Comparison of ENCODE assay signal across 8 cellular contexts in the genomic region with DNA sequence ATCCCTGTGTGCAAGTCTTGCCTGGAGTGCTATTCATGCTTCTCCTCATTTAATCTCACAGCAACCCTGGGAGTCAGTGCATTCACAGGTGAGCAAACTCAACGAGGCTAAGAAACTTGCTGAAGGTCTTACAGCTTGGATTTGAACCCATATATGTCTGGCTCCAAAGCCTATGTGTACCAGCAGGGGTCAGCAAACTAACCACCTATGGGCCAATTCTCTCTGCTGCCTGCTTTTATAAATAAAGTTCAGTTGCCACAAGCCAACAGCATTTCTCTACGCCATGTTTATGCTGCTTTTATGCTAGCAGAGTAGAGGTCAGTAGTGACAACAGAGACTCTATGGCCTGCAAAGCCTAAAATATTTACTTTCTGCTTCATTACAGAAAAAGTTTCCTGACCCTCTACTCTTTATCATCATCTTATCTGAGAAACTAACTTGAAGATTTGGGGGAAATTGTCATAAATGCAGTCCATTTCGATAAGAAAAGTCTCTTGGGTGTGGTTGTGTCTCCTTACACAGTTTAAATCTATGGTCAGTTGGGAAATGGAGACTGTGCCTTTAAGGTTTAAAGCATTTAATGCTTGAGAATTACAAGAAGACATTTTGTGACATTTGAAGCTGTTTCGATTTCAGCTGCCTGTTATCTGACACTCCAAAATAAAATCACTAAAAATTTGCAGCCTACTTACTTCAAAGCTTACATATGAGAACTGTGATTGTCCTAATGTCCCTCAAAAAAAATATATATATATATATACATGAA.
DNase-seq lines count a peak whose midpoint lies in the region; ATAC-seq and TF ChIP-seq lines count a peak whose summit lies in the region.

No MANE protein-coding gene starts in this region.

- H2AK5ac ChIP-seq in IMR-90 (ENCODE audit: low read depth, low read length): no peak overlapping the region

- TF ChIP-seq RAD21 in IMR-90 (IDR thresholded peaks at IDR 0.05; ENCODE audit: low read length): peak; percentile 53

- POLR2A ChIA-PET in IMR-90 (lab: Charles Lee; ENCODE audit: unreplicated experiment): interaction anchor here (0.5 kb wide), 1 partner anchor 378 kb away, joined by 3 read pairs; no protein-coding TSS in a partner anchor

- CTCF ChIA-PET in IMR-90 (lab: Yijun Ruan, JAX): interaction anchor here (0.6 to 1.2 kb wide), 8 partner anchors 11 to 591 kb away, joined by 3 to 5 read pairs (median 3); no protein-coding TSS in a partner anchor

- H3K14ac ChIP-seq in IMR-90 (replicated peaks; ENCODE audit: low read depth, low read length): no peak overlapping the region

- H3K79me1 ChIP-seq in IMR-90 (ENCODE audit: low read depth in 1 of 2, low read length in 2 of 2): no peaks in the 10 kb centered on the region

- H2BK5ac ChIP-seq in IMR-90 (ENCODE audit: low read depth, low read length, poor library complexity, severe bottlenecking): peak overlapping the region; percentile 12

- TF ChIP-seq CTCF in IMR-90 (conservative IDR thresholded peaks at IDR 0.05; ENCODE audit: low read depth, low read length): peak; percentile 47

- no peak overlapping the region for H2AFZ ChIP-seq in IMR-90 (replicated peaks; ENCODE audit: low read length, poor library complexity)

- H3K4me2 ChIP-seq in IMR-90 (ENCODE audit: low read depth, low read length): peak overlapping the region; percentile 57; the same call in 1 of the 2 replicates

- ATAC-seq in GM19463 (IDR thresholded peaks at IDR 0.05; ENCODE audit: unreplicated experiment): peak; percentile 76
- peak; percentile 73 for ATAC-seq in IMR-90 (ENCODE audit: low read depth)
- ATAC-seq in GM18858 (IDR thresholded peaks at IDR 0.05; ENCODE audit: unreplicated experiment): no peak

- no peaks in the 10 kb centered on the region for H4K20me1 ChIP-seq in IMR-90 (ENCODE audit: insufficient read depth, low read length)

- H3K4me3 ChIP-seq in IMR-90 (ENCODE audit: insufficient read depth, low read depth, low read length): no peak overlapping the region

- no peak overlapping the region for H4K91ac ChIP-seq in IMR-90 (ENCODE audit: insufficient read depth, low read depth, low read length)

- TF ChIP-seq POLR2A in IMR-90 (IDR thresholded peaks at IDR 0.05; ENCODE audit: low read depth, low read length): no peak

- H3K27ac ChIP-seq in IMR-90 (ENCODE audit: insufficient read depth, low read length): no peak overlapping the region

- H3K9me3 ChIP-seq in IMR-90 (ENCODE audit: control insufficient read depth, insufficient read depth, low read length): no peaks in the 10 kb centered on the region

- no peak overlapping the region for H2BK120ac ChIP-seq in IMR-90 (ENCODE audit: low read depth, low read length)

- H3K18ac ChIP-seq in IMR-90 (ENCODE audit: low read depth, low read length): peak overlapping the region; percentile 27; the same call in 1 of the 2 replicates

- 80% methylated on average over 1 of the region's 4 CpGs; no CpG with 5 or more reads in 1 of the 2 experiments for WGBS in IMR-90 (ENCODE audit: extremely low coverage in 2 of 2, insufficient read length in 1 of 2), 2 experiments

- H3K36me3 ChIP-seq in IMR-90 (ENCODE audit: control insufficient read depth, insufficient read depth, low read length): no peaks in the 10 kb centered on the region

- no peak overlapping the region for H2BK20ac ChIP-seq in IMR-90 (ENCODE audit: low read depth, low read length)

- in situ Hi-C loops in IMR-90 (cut with MboI; ENCODE audit: low sequenced_read_pairs): no loop called here

- H4K5ac ChIP-seq in IMR-90 (ENCODE audit: low read depth, low read length): peak overlapping the region; percentile 43; the same call in 1 of the 2 replicates

- H3K27me3 ChIP-seq in IMR-90 (ENCODE audit: control insufficient read depth, insufficient read depth, low read length): no peaks in the 10 kb centered on the region

- H4K8ac ChIP-seq in IMR-90 (ENCODE audit: low read depth in 2 of 2, low read length in 2 of 2): peak overlapping the region in 1 of 2 experiments; percentile 62; a peak in 2 of 4 replicates

- H3K56ac ChIP-seq in IMR-90 (ENCODE audit: extremely low read depth, insufficient read depth, low read length): no peak overlapping the region

- no peak overlapping the region for H3K23ac ChIP-seq in IMR-90 (ENCODE audit: low read depth, low read length)

- H2BK15ac ChIP-seq in IMR-90 (ENCODE audit: low read depth, low read length): no peak overlapping the region; the same call in 2 of the 3 replicates

- H3K4me1 ChIP-seq in IMR-90 (ENCODE audit: control insufficient read depth, insufficient read depth, low read length): no peaks in the 10 kb centered on the region

- H3K9ac ChIP-seq in IMR-90 (ENCODE audit: low read depth, low read length): peak overlapping the region; percentile 42; the same call in 1 of the 2 replicates

- no peaks in the 10 kb centered on the region for H3K9me1 ChIP-seq in IMR-90 (ENCODE audit: insufficient read depth, low read length)

- no peak overlapping the region for H3K4ac ChIP-seq in IMR-90 (ENCODE audit: low read depth, low read length)

- DNase-seq in EL: peak; percentile 53
- DNase-seq in IMR-90: peak; percentile 49
- peak; percentile 23 for DNase-seq in astrocyte of the hippocampus (ENCODE audit: low read depth, low spot score)
- DNase-seq in midbrain (lab: John Stamatoyannopoulos, UW): peak; percentile 1
- DNase-seq in NCI-H345 treated with DMSO at 0.1 percent for 48 hours (lab: John Stamatoyannopoulos, UW; ENCODE audit: unreplicated experiment): no peak
- DNase-seq in NCI-H748 treated with DMSO at 0.1 percent for 48 hours (lab: John Stamatoyannopoulos, UW): no peak

- intact Hi-C loops in IMR-90 (cut with micrococcal nuclease): loop anchor here (5.0 kb wide), 2 partner anchors 130 to 350 kb away; no protein-coding TSS in a partner anchor

- dilution Hi-C loops in IMR-90 (cut with HindIII; ENCODE audit: low sequenced_read_pairs, unreplicated experiment): no loop called here

- no TSS peak for BruUV-seq in IMR-90 (replicated peaks; lab: Mats Ljungman, UMichigan)

- no peak overlapping the region for H2AK9ac ChIP-seq in IMR-90 (replicated peaks; ENCODE audit: low read depth, low read length, poor library complexity)

TF ChIP-seq in IMR-90, 13 proteins besides CTCF, POLR2A, EP300 and RAD21:
- TF ChIP-seq, protein P1, sequence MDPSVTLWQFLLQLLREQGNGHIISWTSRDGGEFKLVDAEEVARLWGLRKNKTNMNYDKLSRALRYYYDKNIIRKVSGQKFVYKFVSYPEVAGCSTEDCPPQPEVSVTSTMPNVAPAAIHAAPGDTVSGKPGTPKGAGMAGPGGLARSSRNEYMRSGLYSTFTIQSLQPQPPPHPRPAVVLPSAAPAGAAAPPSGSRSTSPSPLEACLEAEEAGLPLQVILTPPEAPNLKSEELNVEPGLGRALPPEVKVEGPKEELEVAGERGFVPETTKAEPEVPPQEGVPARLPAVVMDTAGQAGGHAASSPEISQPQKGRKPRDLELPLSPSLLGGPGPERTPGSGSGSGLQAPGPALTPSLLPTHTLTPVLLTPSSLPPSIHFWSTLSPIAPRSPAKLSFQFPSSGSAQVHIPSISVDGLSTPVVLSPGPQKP (IDR thresholded peaks at IDR 0.05; ENCODE audit: borderline replicate concordance, low read depth, low read length): no peak
- TF ChIP-seq MXI1 (IDR thresholded peaks at IDR 0.05; ENCODE audit: borderline replicate concordance, low read depth, low read length) (no peak), MAZ (IDR thresholded peaks at IDR 0.05; ENCODE audit: borderline replicate concordance, low read depth, low read length) (no peak), RFX5 (IDR thresholded peaks at IDR 0.05; ENCODE audit: low read depth, low read length) (no peak), NFE2L2 (IDR thresholded peaks at IDR 0.05; ENCODE audit: low read depth, low read length) (no peak), SMC3 (IDR thresholded peaks at IDR 0.05; ENCODE audit: low read depth, low read length) (peak; percentile 46; the same call in 1 of the 2 replicates), CHD1 (IDR thresholded peaks at IDR 0.05; ENCODE audit: low read depth, low read length) (no peak)

Comparison
In these comparisons a context has a peak if more than half of its experiments do, and no peak if none do; other contexts are left out.
1. DNase-seq: peak in EL (single experiment), IMR-90 (single experiment), astrocyte of the hippocampus (single experiment) and midbrain (single experiment); none in NCI-H345 treated with DMSO at 0.1 percent for 48 hours (single experiment) and NCI-H748 treated with DMSO at 0.1 percent for 48 hours (single experiment).